Comparison of ENCODE assay signal across 26 cellular contexts in genomic region chr10:12795318-12795717, GRCh38.
"Had no signal": no experiment of that assay in that cellular context is flagged by ENCODE, and none has a peak within 500 bp of the region (broad histone marks: within the 10 kb centered on the region; RNA-seq: fewer than 3 reads in every experiment).

No MANE protein-coding gene starts in this region.

- H3K9me3 ChIP-seq: lower lobe of right lung, thyroid gland, upper lobe of right lung had no signal

- ATAC-seq: activated CD4-positive, CD25-positive, alpha-beta regulatory T cell treated with anti-CD3 and anti-CD28 coated beads, Interleukin-2, amount 50 U/mL, for 24 hours; left lobe of liver; lower lobe of right lung; natural killer cell; stimulated activated effector memory CD8-positive, alpha-beta T cell treated with anti-CD3 and anti-CD28 coated beads, Interleukin-12 subunit alpha, Interleukin-12 subunit beta, amount 100 ng/mL, for 72 hours; upper lobe of right lung had no signal

- H3K4me1 ChIP-seq: lower lobe of right lung, thyroid gland, upper lobe of right lung had no signal

- H3K27ac ChIP-seq: lower lobe of right lung, skin epidermis, thyroid gland, upper lobe of right lung, WERI-Rb-1 had no signal

- H3K27me3 ChIP-seq: heart right ventricle, thyroid gland, upper lobe of right lung had no signal

- H3K4me3 ChIP-seq: coronary artery, heart right ventricle, lower lobe of right lung, skin epidermis, thyroid gland, upper lobe of right lung had no signal

- H3K36me3 ChIP-seq: heart right ventricle, lower lobe of right lung, thyroid gland, upper lobe of right lung, WERI-Rb-1 had no signal

- DNase-seq: activated CD4-positive, alpha-beta memory T cell treated with anti-CD3 and anti-CD28 coated beads for 36 hours; activated CD4-positive, alpha-beta T cell treated with anti-CD3 and anti-CD28 coated beads for 48 hours; activated CD8-positive, alpha-beta memory T cell treated with anti-CD3 and anti-CD28 coated beads, Interleukin-2, amount 50 U/mL, for 48 hours; activated gamma-delta T cell; activated naive CD4-positive, alpha-beta T cell treated with anti-CD3 and anti-CD28 coated beads, Interleukin-2, amount 10 ng/mL, durations not matched to agents 7 days and 5 days; activated naive CD8-positive, alpha-beta T cell treated with anti-CD3 and anti-CD28 coated beads, Interleukin-2, amount 10 ng/mL, durations not matched to agents 7 days and 5 days; activated T-cell treated with anti-CD3 and anti-CD28 coated beads, Interleukin-2, amount 50 U/mL, for 24 hours; amniotic stem cell; cerebellar nuclear complex; foreskin fibroblast; heart right ventricle; lower lobe of right lung; mesenchymal stem cell; natural killer cell; stimulated activated CD4-positive, alpha-beta T cell treated with anti-CD3 and anti-CD28 coated beads, Interleukin-12 subunit alpha, Interleukin-12 subunit beta, amount 100 ng/mL, for 4 hours; stimulated activated CD4-positive, alpha-beta T cell treated with anti-CD3 and anti-CD28 coated beads, Interleukin-4, amount 100 ng/mL, for 24 hours; SW 1271; T1000; upper lobe of right lung; WERI-Rb-1 had no signal
